Comparison of ENCODE assay signal across 1 cellular context in the genomic region with DNA sequence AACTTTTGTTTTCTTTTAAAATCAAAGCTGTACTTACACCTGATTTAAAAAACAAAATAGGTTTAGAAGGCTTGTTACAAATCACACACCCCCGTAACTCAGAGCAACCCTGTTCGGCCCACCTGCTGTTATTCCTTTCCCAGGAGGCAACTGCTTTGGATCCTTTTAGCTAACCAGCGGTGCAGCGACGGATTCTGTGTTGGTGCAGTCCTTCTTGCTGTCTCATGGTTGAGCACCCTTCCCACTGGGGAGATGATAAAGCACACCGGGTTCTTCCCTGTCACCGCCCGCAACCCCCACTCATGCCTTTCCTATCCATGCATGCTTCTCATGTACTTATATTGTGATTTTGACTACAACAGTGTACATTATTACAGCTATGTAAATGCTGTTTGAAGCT.
TF ChIP-seq lines count a peak whose summit lies in the region.

No MANE protein-coding gene starts in this region.

TF ChIP-seq in HepG2, 621 proteins besides CTCF, POLR2A, EP300 and RAD21:
- TF ChIP-seq ZFP1 (CRISPR knock-in tag; IDR thresholded peaks at IDR 0.05) (no peak), ZNF788 (CRISPR knock-in tag; IDR thresholded peaks at IDR 0.05; ENCODE audit: borderline replicate concordance) (no peak), SMAD3 (CRISPR knock-in tag; IDR thresholded peaks at IDR 0.05) (no peak), FOSL2 (CRISPR knock-in tag; IDR thresholded peaks at IDR 0.05) (no peak), ZNF335 (CRISPR knock-in tag; IDR thresholded peaks at IDR 0.05) (no peak), CAMTA2 (CRISPR knock-in tag; IDR thresholded peaks at IDR 0.05; ENCODE audit: borderline replicate concordance) (no peak), TBP (CRISPR knock-in tag; IDR thresholded peaks at IDR 0.05) (no peak)
- TF ChIP-seq, protein P1, sequence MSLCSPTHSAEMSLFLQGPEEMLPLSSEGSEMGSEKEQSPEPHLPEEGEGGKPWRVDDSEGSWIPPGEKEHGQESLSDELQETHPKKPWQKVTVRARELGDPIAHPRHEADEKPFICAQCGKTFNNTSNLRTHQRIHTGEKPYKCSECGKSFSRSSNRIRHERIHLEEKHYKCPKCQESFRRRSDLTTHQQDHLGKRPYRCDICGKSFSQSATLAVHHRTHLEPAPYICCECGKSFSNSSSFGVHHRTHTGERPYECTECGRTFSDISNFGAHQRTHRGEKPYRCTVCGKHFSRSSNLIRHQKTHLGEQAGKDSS (CRISPR knock-in tag; IDR thresholded peaks at IDR 0.05; ENCODE audit: borderline replicate concordance, low read depth) = no peak
- TF ChIP-seq, protein P2, sequence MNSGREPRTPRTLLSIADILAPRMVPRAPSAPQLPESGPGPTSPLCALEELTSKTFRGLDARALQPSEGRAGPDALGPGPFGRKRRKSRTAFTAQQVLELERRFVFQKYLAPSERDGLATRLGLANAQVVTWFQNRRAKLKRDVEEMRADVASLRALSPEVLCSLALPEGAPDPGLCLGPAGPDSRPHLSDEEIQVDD (CRISPR knock-in tag; IDR thresholded peaks at IDR 0.05; ENCODE audit: borderline replicate concordance) = no peak
- TF ChIP-seq, protein P3, sequence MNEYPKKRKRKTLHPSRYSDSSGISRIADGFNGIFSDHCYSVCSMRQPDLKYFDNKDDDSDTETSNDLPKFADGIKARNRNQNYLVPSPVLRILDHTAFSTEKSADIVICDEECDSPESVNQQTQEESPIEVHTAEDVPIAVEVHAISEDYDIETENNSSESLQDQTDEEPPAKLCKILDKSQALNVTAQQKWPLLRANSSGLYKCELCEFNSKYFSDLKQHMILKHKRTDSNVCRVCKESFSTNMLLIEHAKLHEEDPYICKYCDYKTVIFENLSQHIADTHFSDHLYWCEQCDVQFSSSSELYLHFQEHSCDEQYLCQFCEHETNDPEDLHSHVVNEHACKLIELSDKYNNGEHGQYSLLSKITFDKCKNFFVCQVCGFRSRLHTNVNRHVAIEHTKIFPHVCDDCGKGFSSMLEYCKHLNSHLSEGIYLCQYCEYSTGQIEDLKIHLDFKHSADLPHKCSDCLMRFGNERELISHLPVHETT (CRISPR knock-in tag; conservative IDR thresholded peaks at IDR 0.05) = no peak
